ENCODE assay signal across 1 cellular context in the genomic region with DNA sequence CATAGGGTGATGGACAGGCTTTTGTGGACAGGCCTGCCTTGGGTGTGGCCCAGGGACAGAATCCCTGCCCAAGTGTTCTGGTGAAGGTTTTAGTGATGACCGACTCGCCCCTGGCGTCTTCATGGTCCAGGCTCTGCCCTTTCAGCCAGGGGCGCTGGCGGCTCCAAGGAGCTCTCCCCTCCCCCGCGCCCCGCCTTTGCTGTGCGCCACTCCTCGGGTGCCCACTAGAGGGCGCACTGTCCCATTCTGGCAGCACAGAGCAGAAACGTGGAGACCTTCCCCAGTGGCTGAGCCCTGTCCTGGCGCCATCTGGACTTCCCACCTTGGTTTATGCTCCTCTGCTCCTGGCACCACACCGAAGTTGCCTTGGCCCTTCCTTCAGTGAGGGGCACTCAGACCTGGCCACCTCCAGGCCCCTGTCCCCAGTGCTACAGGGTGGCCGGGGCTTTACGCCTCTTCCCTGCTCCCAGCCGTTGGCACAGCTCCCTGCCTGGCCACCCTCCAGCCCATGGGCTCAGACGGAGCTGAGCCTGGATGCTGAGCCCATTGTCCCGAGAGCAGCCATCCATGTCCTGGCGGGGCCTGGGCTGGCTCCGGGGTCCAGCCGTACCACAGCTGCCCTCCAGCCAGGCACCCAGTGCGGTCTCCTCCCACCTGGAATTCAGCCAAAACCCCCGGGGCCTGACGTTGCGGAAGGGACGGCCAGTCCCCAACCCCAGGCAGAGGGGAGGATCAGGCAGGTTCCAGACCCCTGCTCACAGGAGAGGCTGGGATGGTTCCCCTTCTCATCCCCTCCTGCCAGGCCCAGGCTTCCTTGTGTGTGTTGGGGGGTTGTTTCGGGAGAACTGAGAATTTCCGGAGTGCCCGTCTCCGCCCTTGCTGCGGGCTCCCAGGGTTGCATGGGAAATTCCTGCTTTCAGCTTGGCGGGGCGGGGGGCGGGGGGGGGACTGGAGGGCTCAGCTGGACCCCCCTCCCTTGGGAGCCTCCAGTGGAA.
TF ChIP-seq lines count a peak whose summit lies in the region.

No MANE protein-coding gene starts in this region.

TF ChIP-seq in HepG2, 621 proteins besides CTCF, POLR2A, EP300 and RAD21 (continued from another document and continues in another):
- TF ChIP-seq, protein P1, sequence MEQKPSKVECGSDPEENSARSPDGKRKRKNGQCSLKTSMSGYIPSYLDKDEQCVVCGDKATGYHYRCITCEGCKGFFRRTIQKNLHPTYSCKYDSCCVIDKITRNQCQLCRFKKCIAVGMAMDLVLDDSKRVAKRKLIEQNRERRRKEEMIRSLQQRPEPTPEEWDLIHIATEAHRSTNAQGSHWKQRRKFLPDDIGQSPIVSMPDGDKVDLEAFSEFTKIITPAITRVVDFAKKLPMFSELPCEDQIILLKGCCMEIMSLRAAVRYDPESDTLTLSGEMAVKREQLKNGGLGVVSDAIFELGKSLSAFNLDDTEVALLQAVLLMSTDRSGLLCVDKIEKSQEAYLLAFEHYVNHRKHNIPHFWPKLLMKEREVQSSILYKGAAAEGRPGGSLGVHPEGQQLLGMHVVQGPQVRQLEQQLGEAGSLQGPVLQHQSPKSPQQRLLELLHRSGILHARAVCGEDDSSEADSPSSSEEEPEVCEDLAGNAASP (CRISPR knock-in tag; IDR thresholded peaks at IDR 0.05; ENCODE audit: borderline replicate concordance), result 0 out of 2 replicates have a peak, but pooled peaks have one; percentile 27
- TF ChIP-seq PITX1 (CRISPR knock-in tag; IDR thresholded peaks at IDR 0.05) (0 out of 2 replicates have a peak, but pooled peaks have one; percentile 43), ZNF557 (CRISPR knock-in tag; IDR thresholded peaks at IDR 0.05) (no peak), ZNF782 (CRISPR knock-in tag; IDR thresholded peaks at IDR 0.05; ENCODE audit: borderline replicate concordance) (no peak), MLLT10 (CRISPR knock-in tag; IDR thresholded peaks at IDR 0.05) (no peak), IKZF4 (CRISPR knock-in tag; IDR thresholded peaks at IDR 0.05; ENCODE audit: borderline replicate concordance, low read depth, not compliant biosample characterization) (peak; percentile 61), ZNF777 (CRISPR knock-in tag; IDR thresholded peaks at IDR 0.05) (peak; percentile 56; the same call in 1 of the 2 replicates), HNRNPK (IDR thresholded peaks at IDR 0.05; ENCODE audit: low read depth, low read length, poor library complexity, severe bottlenecking) (no peak), ZSCAN12 (CRISPR knock-in tag; IDR thresholded peaks at IDR 0.05) (no peak), POLR2AphosphoS2 (IDR thresholded peaks at IDR 0.05; ENCODE audit: low read depth, low read length) (no peak), SMC3 (IDR thresholded peaks at IDR 0.05; ENCODE audit: low read length) (peak; percentile 55; the same call in 1 of the 2 replicates), MEIS1 (CRISPR knock-in tag; IDR thresholded peaks at IDR 0.05; ENCODE audit: borderline replicate concordance) (no peak), MAFF (IDR thresholded peaks at IDR 0.05; ENCODE audit: low read depth, low read length) (no peak), GTF2F1 (IDR thresholded peaks at IDR 0.05; ENCODE audit: low read length) (no peak), GABPA (IDR thresholded peaks at IDR 0.05; ENCODE audit: low read depth, low read length) (no peak), GABPA (CRISPR knock-in tag; IDR thresholded peaks at IDR 0.05; ENCODE audit: low read depth) (no peak), ZBTB21 (CRISPR knock-in tag; IDR thresholded peaks at IDR 0.05) (no peak), ATM (IDR thresholded peaks at IDR 0.05; ENCODE audit: borderline replicate concordance) (no peak), SOX5 (CRISPR knock-in tag; IDR thresholded peaks at IDR 0.05; ENCODE audit: borderline replicate concordance) (peak; percentile 43; the same call in 1 of the 2 replicates), IKZF1 (IDR thresholded peaks at IDR 0.05) (no peak), BHLHE40 (IDR thresholded peaks at IDR 0.05; ENCODE audit: low read length) (0 out of 2 replicates have a peak, but pooled peaks have one; percentile 14), ZNF329 (CRISPR knock-in tag; IDR thresholded peaks at IDR 0.05; ENCODE audit: low read depth) (no peak)
- TF ChIP-seq, protein P2, sequence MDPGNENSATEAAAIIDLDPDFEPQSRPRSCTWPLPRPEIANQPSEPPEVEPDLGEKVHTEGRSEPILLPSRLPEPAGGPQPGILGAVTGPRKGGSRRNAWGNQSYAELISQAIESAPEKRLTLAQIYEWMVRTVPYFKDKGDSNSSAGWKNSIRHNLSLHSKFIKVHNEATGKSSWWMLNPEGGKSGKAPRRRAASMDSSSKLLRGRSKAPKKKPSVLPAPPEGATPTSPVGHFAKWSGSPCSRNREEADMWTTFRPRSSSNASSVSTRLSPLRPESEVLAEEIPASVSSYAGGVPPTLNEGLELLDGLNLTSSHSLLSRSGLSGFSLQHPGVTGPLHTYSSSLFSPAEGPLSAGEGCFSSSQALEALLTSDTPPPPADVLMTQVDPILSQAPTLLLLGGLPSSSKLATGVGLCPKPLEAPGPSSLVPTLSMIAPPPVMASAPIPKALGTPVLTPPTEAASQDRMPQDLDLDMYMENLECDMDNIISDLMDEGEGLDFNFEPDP (CRISPR knock-in tag; conservative IDR thresholded peaks at IDR 0.05), result no peak
- TF ChIP-seq, protein P3, sequence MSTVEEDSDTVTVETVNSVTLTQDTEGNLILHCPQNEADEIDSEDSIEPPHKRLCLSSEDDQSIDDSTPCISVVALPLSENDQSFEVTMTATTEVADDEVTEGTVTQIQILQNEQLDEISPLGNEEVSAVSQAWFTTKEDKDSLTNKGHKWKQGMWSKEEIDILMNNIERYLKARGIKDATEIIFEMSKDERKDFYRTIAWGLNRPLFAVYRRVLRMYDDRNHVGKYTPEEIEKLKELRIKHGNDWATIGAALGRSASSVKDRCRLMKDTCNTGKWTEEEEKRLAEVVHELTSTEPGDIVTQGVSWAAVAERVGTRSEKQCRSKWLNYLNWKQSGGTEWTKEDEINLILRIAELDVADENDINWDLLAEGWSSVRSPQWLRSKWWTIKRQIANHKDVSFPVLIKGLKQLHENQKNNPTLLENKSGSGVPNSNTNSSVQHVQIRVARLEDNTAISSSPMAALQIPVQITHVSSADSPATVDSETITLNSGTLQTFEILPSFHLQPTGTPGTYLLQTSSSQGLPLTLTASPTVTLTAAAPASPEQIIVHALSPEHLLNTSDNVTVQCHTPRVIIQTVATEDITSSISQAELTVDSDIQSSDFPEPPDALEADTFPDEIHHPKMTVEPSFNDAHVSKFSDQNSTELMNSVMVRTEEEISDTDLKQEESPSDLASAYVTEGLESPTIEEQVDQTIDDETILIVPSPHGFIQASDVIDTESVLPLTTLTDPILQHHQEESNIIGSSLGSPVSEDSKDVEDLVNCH (CRISPR knock-in tag; IDR thresholded peaks at IDR 0.05), result no peak
- TF ChIP-seq, protein P4, sequence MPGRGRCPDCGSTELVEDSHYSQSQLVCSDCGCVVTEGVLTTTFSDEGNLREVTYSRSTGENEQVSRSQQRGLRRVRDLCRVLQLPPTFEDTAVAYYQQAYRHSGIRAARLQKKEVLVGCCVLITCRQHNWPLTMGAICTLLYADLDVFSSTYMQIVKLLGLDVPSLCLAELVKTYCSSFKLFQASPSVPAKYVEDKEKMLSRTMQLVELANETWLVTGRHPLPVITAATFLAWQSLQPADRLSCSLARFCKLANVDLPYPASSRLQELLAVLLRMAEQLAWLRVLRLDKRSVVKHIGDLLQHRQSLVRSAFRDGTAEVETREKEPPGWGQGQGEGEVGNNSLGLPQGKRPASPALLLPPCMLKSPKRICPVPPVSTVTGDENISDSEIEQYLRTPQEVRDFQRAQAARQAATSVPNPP (CRISPR knock-in tag; IDR thresholded peaks at IDR 0.05), result no peak
- TF ChIP-seq, protein P5, sequence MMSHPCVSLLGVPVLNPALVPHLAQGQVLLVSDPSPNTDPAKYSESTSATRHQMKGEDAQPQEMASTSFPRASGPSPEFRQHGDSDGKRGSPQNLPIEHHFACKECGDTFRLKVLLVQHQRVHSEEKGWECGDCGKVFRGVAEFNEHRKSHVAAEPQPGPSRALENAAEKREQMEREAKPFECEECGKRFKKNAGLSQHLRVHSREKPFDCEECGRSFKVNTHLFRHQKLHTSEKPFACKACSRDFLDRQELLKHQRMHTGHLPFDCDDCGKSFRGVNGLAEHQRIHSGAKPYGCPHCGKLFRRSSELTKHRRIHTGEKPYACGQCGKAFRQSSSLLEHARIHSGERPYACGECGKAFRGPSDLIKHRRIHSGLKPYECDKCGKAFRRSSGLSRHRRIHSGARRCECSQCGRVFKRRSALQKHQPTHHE (CRISPR knock-in tag; IDR thresholded peaks at IDR 0.05; ENCODE audit: borderline replicate concordance), result no peak
- TF ChIP-seq, protein P6, sequence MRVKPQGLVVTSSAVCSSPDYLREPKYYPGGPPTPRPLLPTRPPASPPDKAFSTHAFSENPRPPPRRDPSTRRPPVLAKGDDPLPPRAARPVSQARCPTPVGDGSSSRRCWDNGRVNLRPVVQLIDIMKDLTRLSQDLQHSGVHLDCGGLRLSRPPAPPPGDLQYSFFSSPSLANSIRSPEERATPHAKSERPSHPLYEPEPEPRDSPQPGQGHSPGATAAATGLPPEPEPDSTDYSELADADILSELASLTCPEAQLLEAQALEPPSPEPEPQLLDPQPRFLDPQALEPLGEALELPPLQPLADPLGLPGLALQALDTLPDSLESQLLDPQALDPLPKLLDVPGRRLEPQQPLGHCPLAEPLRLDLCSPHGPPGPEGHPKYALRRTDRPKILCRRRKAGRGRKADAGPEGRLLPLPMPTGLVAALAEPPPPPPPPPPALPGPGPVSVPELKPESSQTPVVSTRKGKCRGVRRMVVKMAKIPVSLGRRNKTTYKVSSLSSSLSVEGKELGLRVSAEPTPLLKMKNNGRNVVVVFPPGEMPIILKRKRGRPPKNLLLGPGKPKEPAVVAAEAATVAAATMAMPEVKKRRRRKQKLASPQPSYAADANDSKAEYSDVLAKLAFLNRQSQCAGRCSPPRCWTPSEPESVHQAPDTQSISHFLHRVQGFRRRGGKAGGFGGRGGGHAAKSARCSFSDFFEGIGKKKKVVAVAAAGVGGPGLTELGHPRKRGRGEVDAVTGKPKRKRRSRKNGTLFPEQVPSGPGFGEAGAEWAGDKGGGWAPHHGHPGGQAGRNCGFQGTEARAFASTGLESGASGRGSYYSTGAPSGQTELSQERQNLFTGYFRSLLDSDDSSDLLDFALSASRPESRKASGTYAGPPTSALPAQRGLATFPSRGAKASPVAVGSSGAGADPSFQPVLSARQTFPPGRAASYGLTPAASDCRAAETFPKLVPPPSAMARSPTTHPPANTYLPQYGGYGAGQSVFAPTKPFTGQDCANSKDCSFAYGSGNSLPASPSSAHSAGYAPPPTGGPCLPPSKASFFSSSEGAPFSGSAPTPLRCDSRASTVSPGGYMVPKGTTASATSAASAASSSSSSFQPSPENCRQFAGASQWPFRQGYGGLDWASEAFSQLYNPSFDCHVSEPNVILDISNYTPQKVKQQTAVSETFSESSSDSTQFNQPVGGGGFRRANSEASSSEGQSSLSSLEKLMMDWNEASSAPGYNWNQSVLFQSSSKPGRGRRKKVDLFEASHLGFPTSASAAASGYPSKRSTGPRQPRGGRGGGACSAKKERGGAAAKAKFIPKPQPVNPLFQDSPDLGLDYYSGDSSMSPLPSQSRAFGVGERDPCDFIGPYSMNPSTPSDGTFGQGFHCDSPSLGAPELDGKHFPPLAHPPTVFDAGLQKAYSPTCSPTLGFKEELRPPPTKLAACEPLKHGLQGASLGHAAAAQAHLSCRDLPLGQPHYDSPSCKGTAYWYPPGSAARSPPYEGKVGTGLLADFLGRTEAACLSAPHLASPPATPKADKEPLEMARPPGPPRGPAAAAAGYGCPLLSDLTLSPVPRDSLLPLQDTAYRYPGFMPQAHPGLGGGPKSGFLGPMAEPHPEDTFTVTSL (CRISPR knock-in tag; IDR thresholded peaks at IDR 0.05; ENCODE audit: borderline replicate concordance), result no peak
- TF ChIP-seq, protein P7, sequence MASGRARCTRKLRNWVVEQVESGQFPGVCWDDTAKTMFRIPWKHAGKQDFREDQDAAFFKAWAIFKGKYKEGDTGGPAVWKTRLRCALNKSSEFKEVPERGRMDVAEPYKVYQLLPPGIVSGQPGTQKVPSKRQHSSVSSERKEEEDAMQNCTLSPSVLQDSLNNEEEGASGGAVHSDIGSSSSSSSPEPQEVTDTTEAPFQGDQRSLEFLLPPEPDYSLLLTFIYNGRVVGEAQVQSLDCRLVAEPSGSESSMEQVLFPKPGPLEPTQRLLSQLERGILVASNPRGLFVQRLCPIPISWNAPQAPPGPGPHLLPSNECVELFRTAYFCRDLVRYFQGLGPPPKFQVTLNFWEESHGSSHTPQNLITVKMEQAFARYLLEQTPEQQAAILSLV (CRISPR knock-in tag; IDR thresholded peaks at IDR 0.05; ENCODE audit: borderline replicate concordance), result no peak
- TF ChIP-seq, protein P8, sequence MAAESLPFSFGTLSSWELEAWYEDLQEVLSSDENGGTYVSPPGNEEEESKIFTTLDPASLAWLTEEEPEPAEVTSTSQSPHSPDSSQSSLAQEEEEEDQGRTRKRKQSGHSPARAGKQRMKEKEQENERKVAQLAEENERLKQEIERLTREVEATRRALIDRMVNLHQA (CRISPR knock-in tag; IDR thresholded peaks at IDR 0.05), result no peak
- TF ChIP-seq, protein P9, sequence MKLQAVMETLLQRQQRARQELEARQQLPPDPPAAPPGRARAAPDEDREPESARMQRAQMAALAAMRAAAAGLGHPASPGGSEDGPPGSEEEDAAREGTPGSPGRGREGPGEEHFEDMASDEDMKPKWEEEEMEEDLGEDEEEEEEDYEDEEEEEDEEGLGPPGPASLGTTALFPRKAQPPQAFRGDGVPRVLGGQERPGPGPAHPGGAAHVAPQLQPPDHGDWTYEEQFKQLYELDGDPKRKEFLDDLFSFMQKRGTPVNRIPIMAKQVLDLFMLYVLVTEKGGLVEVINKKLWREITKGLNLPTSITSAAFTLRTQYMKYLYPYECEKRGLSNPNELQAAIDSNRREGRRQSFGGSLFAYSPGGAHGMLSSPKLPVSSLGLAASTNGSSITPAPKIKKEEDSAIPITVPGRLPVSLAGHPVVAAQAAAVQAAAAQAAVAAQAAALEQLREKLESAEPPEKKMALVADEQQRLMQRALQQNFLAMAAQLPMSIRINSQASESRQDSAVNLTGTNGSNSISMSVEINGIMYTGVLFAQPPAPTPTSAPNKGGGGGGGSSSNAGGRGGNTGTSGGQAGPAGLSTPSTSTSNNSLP (IDR thresholded peaks at IDR 0.05; ENCODE audit: low read depth, low read length), result no peak
